Comparison of ENCODE assay signal across 8 cellular contexts in genomic region chr14:21454843-21455550, GRCh38. TPM values are rescaled to one million over a fixed set of nuclear protein-coding genes. Genes with fewer than 3 reads are reported as not detected.
DNase-seq lines count a peak whose midpoint lies in the region; ATAC-seq and TF ChIP-seq lines count a peak whose summit lies in the region.

No MANE protein-coding gene starts in this region.

- peak overlapping the region; percentile 93 for H3K4me3 Mint-ChIP-seq in endodermal cell
- peak overlapping the region; percentile 99 for H3K4me3 Mint-ChIP-seq in neural crest cell

- CTCF ChIA-PET in Panc1 (lab: Charles Lee), result interaction anchor here (1.1 kb wide), 1 partner anchor 18 kb away, joined by 4 read pairs; no protein-coding TSS in a partner anchor

- TF ChIP-seq CTCF in Panc1 (IDR thresholded peaks at IDR 0.05), result no peak
- no peak for TF ChIP-seq CTCF in endodermal cell (conservative IDR thresholded peaks at IDR 0.05)
- TF ChIP-seq CTCF in neural crest cell (conservative IDR thresholded peaks at IDR 0.05), result no peak

- intact Hi-C loops in Panc1 (cut with micrococcal nuclease; ENCODE audit: unreplicated experiment), result no loop called here

- H3K9me3 ChIP-seq in Panc1 (ENCODE audit: control insufficient read depth, insufficient read depth, low read depth, low read length) (no peaks in the 10 kb centered on the region), endodermal cell (ENCODE audit: control insufficient read depth, low read length) (no peaks in the 10 kb centered on the region)

- H3K27ac Mint-ChIP-seq in endodermal cell (peak overlapping the region; percentile 96), neural crest cell (ENCODE audit: unreplicated experiment) (peak overlapping the region; percentile 95)

- H3K4me1 Mint-ChIP-seq in endodermal cell (peaks cover 11% of the 10 kb centered on the region), neural crest cell (peaks cover 34% of the 10 kb centered on the region)

- TSS peak; percentile 73 for BruUV-seq in Panc1 (replicated peaks; lab: Mats Ljungman, UMichigan)

- POLR2A ChIA-PET in Panc1 (lab: Charles Lee), result no interaction called here

- H3K27me3 Mint-ChIP-seq in endodermal cell (ENCODE audit: insufficient read depth) (no peaks in the 10 kb centered on the region), neural crest cell (ENCODE audit: low read depth) (no peaks in the 10 kb centered on the region)

- peak overlapping the region; percentile 92 for H3K27ac ChIP-seq in Panc1 (ENCODE audit: low read length)
- H3K27ac ChIP-seq in endodermal cell (ENCODE audit: low read depth, low read length), result no peak overlapping the region

- DNase-seq in DMS53 (lab: John Stamatoyannopoulos, UW) (peak; percentile 21), DMS53 treated with DMSO at 0.1 percent for 48 hours (lab: John Stamatoyannopoulos, UW; ENCODE audit: unreplicated experiment) (no peak), Panc1 (ENCODE audit: low read depth, low spot score) (no peak), endodermal cell (no peak), neural crest cell (ENCODE audit: low read depth, low spot score) (no peak), GDM1 (lab: John Stamatoyannopoulos, UW) (no peak), NOMO-1 treated with dmso at 0.1 percent for 144 hours (lab: John Stamatoyannopoulos, UW; ENCODE audit: unreplicated experiment) (no peak)
- no peak for DNase-seq in activated effector memory CD4-positive, alpha-beta T cell treated with Interleukin-2 at 50 U/mL for 16 hours

- 44 to 46% methylated on average over 12 to 15 of the region's 15 CpGs for WGBS in endodermal cell (ENCODE audit: insufficient coverage in 1 of 2, insufficient read length in 1 of 2), 2 experiments

- H3K36me3 ChIP-seq in Panc1 (ENCODE audit: control insufficient read depth, insufficient read depth, low read length) (peaks cover 3% of the 10 kb centered on the region), endodermal cell (ENCODE audit: control insufficient read depth, insufficient read depth, low read length) (peaks cover 30% of the 10 kb centered on the region)

- H3K27me3 ChIP-seq in Panc1 (ENCODE audit: control insufficient read depth, insufficient read depth, low read length) (no peaks in the 10 kb centered on the region), endodermal cell (ENCODE audit: control insufficient read depth, insufficient read depth, low read length, poor library complexity, severe bottlenecking) (no peaks in the 10 kb centered on the region)

- peak overlapping the region; percentile 91 for H3K9ac ChIP-seq in endodermal cell (ENCODE audit: extremely low read depth, low read length, poor library complexity, severe bottlenecking)

- ATAC-seq in Panc1, result no peak

- H3K9me3 Mint-ChIP-seq in endodermal cell (no peaks in the 10 kb centered on the region), neural crest cell (no peaks in the 10 kb centered on the region)

- H3K36me3 Mint-ChIP-seq in endodermal cell (ENCODE audit: low read depth) (peaks cover 37% of the 10 kb centered on the region), neural crest cell (ENCODE audit: low read depth) (peaks cover 7% of the 10 kb centered on the region)

- H3K4me3 ChIP-seq in Panc1 (ENCODE audit: low read depth in 2 of 2, low read length in 2 of 2), result peak overlapping the region; percentile 77 to 96
- peak overlapping the region; percentile 88 for H3K4me3 ChIP-seq in endodermal cell (ENCODE audit: low read length)

- H3K4me1 ChIP-seq in Panc1 (ENCODE audit: control insufficient read depth, insufficient read depth, low read length) (peaks cover 6% of the 10 kb centered on the region; the same call in 1 of the 2 replicates), endodermal cell (ENCODE audit: control insufficient read depth, insufficient read depth, low read length) (no peaks in the 10 kb centered on the region)

- in situ Hi-C loops in Panc1 (cut with HindIII; ENCODE audit: low pct_unique_long_range_greater_than_20kb, low sequenced_read_pairs), result no loop called here

RNA-seq across cellular contexts. Expression of gene CHD8, which starts 0.9 kb away (rescaled TPM):
- total RNA-seq in Panc1 (2021; ENCODE audit: unreplicated experiment) (64.7 TPM), endodermal cell (100 to 1,000 TPM; 126 to 130 TPM), neural crest cell (137 and 145 TPM in 2 replicates)
- 48.1 TPM for polyA plus RNA-seq in Panc1 (2012; ENCODE audit: insufficient read length)
- polyA plus RNA-seq in endodermal cell (2013, experiment 1 of 2), result 67.1 TPM
- polyA plus RNA-seq in endodermal cell (2013, experiment 2 of 2), result 65.9 TPM

RNA-seq across cellular contexts. Expression of gene RAB2B, which starts 21.8 kb away (rescaled TPM):
- 17.0 TPM for total RNA-seq in Panc1 (2021; ENCODE audit: unreplicated experiment)
- 13.0 TPM for polyA plus RNA-seq in Panc1 (2012; ENCODE audit: insufficient read length)
- 10 to 100 TPM; 41.2 to 42.9 TPM for total RNA-seq in endodermal cell
- 33.2 TPM for polyA plus RNA-seq in endodermal cell (2013, experiment 1 of 2)
- polyA plus RNA-seq in endodermal cell (2013, experiment 2 of 2), result 30.2 TPM
- 30.2 and 31.6 TPM in 2 replicates for total RNA-seq in neural crest cell

RNA-seq across cellular contexts. Expression of gene TOX4, which starts 22.0 kb away (rescaled TPM):
- 50.1 TPM for total RNA-seq in Panc1 (2021; ENCODE audit: unreplicated experiment)
- 43.4 TPM for polyA plus RNA-seq in Panc1 (2012; ENCODE audit: insufficient read length)
- 10 to 100 TPM; 60.0 to 61.5 TPM for total RNA-seq in endodermal cell
- polyA plus RNA-seq in endodermal cell (2013, experiment 1 of 2), result 46.4 TPM
- polyA plus RNA-seq in endodermal cell (2013, experiment 2 of 2), result 40.8 TPM
- 59.7 and 64.3 TPM in 2 replicates for total RNA-seq in neural crest cell

RNA-seq across cellular contexts. Expression of gene METTL3, which starts 56.1 kb away (rescaled TPM):
- total RNA-seq in Panc1 (2021; ENCODE audit: unreplicated experiment), result 43.3 TPM
- 29.5 TPM for polyA plus RNA-seq in Panc1 (2012; ENCODE audit: insufficient read length)
- total RNA-seq in endodermal cell, result 10 to 100 TPM; 63.2 to 64.7 TPM
- polyA plus RNA-seq in endodermal cell (2013, experiment 1 of 2), result 69.5 TPM
- 62.7 TPM for polyA plus RNA-seq in endodermal cell (2013, experiment 2 of 2)
- total RNA-seq in neural crest cell, result 90.7 and 96.6 TPM in 2 replicates
